ENCODE assay signal across 8 cellular contexts in genomic region chr4:15002659-15003440, GRCh38. TPM values are rescaled to one million over a fixed set of nuclear protein-coding genes. Genes with fewer than 3 reads are reported as not detected.
DNase-seq lines count a peak whose midpoint lies in the region; ATAC-seq and TF ChIP-seq lines count a peak whose summit lies in the region.

No MANE protein-coding gene starts in this region.

- peak overlapping the region; percentile 100 for H3K18ac ChIP-seq in mesenchymal stem cell (ENCODE audit: low read depth in 1 of 2, low read length in 2 of 2)

- DNase-seq in AG08395 (ENCODE audit: low spot score): peak; percentile 58
- peak; percentile 16 for DNase-seq in NK-92 (lab: John Stamatoyannopoulos, UW; ENCODE audit: unreplicated experiment)
- peak; percentile 66 to 73 for DNase-seq in activated CD8-positive, alpha-beta memory T cell treated with anti-CD3 and anti-CD28 coated beads for 4 hours (ENCODE audit: low read depth in 2 of 2)
- DNase-seq in effector memory CD4-positive, alpha-beta T cell: peak; percentile 71 to 86 (median 77)
- peak; percentile 85 for DNase-seq in mesenchymal stem cell
- peak; percentile 76 for DNase-seq in stimulated activated CD8-positive, alpha-beta memory T cell treated with anti-CD3 and anti-CD28 coated beads, Interleukin-12 subunit alpha, Interleukin-12 subunit beta, amount 100 ng/mL, for 4 hours (ENCODE audit: low read depth)

- H2BK5ac ChIP-seq in mesenchymal stem cell (ENCODE audit: low read depth, low read length, poor library complexity, severe bottlenecking): peak overlapping the region; percentile 99

- peak overlapping the region; percentile 98 for H4K8ac ChIP-seq in mesenchymal stem cell (ENCODE audit: low read length)

- no peaks in the 10 kb centered on the region for H3K79me1 ChIP-seq in mesenchymal stem cell (replicated peaks; ENCODE audit: low read length, poor library complexity, severe bottlenecking)

- peak overlapping the region; percentile 77 for H2AFZ ChIP-seq in mesenchymal stem cell (ENCODE audit: low read depth, low read length)

- TF ChIP-seq POLR2A in GM18951 (IDR thresholded peaks at IDR 0.05; ENCODE audit: extremely low read depth, insufficient read depth, insufficient read length): peak; percentile 38

- under 1% methylated on average over 64 of the region's 81 CpGs for WGBS in mesenchymal stem cell

- peak overlapping the region; percentile 100 for H3K27ac ChIP-seq in effector memory CD4-positive, alpha-beta T cell (ENCODE audit: insufficient read depth, low read length, poor library complexity, severe bottlenecking)
- H3K27ac ChIP-seq in mesenchymal stem cell (ENCODE audit: low read length, poor library complexity, severe bottlenecking): peak overlapping the region; percentile 99

- peak overlapping the region; percentile 100 for H4K91ac ChIP-seq in mesenchymal stem cell (ENCODE audit: low read length)

- peak overlapping the region; percentile 97 for H3K4me2 ChIP-seq in mesenchymal stem cell (ENCODE audit: low read length, poor library complexity, severe bottlenecking)

- H3K4me3 ChIP-seq in effector memory CD4-positive, alpha-beta T cell (ENCODE audit: insufficient read depth, low read depth, low read length, poor library complexity, severe bottlenecking): peak overlapping the region; percentile 85
- H3K4me3 ChIP-seq in mesenchymal stem cell (ENCODE audit: insufficient read depth in 1 of 2, low read depth in 1 of 2, low read length in 2 of 2): peak overlapping the region; percentile 91 to 97

- peak overlapping the region; percentile 74 to 100 for H3K14ac ChIP-seq in mesenchymal stem cell (ENCODE audit: low read length in 2 of 2)

- peak overlapping the region; percentile 100 for H2BK15ac ChIP-seq in mesenchymal stem cell (ENCODE audit: low read depth, poor library complexity, severe bottlenecking)

- H3K9ac ChIP-seq in mesenchymal stem cell (ENCODE audit: low read length): peak overlapping the region; percentile 98

- peak overlapping the region in 1 of 2 experiments; percentile 89 for H2BK12ac ChIP-seq in mesenchymal stem cell (ENCODE audit: low read length in 2 of 2)

- peak overlapping the region; percentile 99 to 100 for H3K4ac ChIP-seq in mesenchymal stem cell (ENCODE audit: low read depth in 1 of 2, low read length in 2 of 2)

- H3K4me1 ChIP-seq in effector memory CD4-positive, alpha-beta T cell (ENCODE audit: control insufficient read depth, insufficient read depth, low read length, poor library complexity, severe bottlenecking): no peaks in the 10 kb centered on the region
- no peaks in the 10 kb centered on the region for H3K4me1 ChIP-seq in mesenchymal stem cell (ENCODE audit: control insufficient read depth, insufficient read depth, low read depth, low read length)

- H2AK5ac ChIP-seq in mesenchymal stem cell (ENCODE audit: low read length, severe bottlenecking): peak overlapping the region; percentile 85

- H2BK120ac ChIP-seq in mesenchymal stem cell (ENCODE audit: low read depth, low read length): peak overlapping the region; percentile 99

- no peaks in the 10 kb centered on the region for H3K36me3 ChIP-seq in effector memory CD4-positive, alpha-beta T cell (ENCODE audit: control insufficient read depth, insufficient read depth, low read length)
- H3K36me3 ChIP-seq in mesenchymal stem cell (ENCODE audit: control insufficient read depth in 1 of 2, insufficient read depth in 2 of 2, low read depth in 1 of 2, low read length in 2 of 2): peaks cover 8 to 10% of the 10 kb centered on the region in 2 experiments

- H3K27me3 ChIP-seq in effector memory CD4-positive, alpha-beta T cell (replicated peaks; ENCODE audit: control insufficient read depth, insufficient read depth, low read length, poor library complexity, severe bottlenecking): no peaks in the 10 kb centered on the region
- no peaks in the 10 kb centered on the region for H3K27me3 ChIP-seq in mesenchymal stem cell (ENCODE audit: control insufficient read depth in 1 of 2, insufficient read depth in 1 of 2, low read length in 2 of 2)

- H3K9me3 ChIP-seq in effector memory CD4-positive, alpha-beta T cell (ENCODE audit: control insufficient read depth, low read length): no peaks in the 10 kb centered on the region
- H3K9me3 ChIP-seq in mesenchymal stem cell (ENCODE audit: control insufficient read depth, low read length): no peaks in the 10 kb centered on the region

- in situ Hi-C loops in GM18951 (cut with MboI; ENCODE audit: low sequenced_read_pairs, unreplicated experiment): no loop called here

- peak overlapping the region; percentile 98 to 99 for H3K23ac ChIP-seq in mesenchymal stem cell (ENCODE audit: low read length in 2 of 2)

- ATAC-seq in HG03175 (IDR thresholded peaks at IDR 0.05; ENCODE audit: unreplicated experiment): peak; percentile 20

RNA-seq across cellular contexts. Expression of gene CPEB2, which starts 0.6 kb away (rescaled TPM):
- polyA plus RNA-seq in mesenchymal stem cell (2013, experiment 1 of 2): 7.9 TPM
- polyA plus RNA-seq in mesenchymal stem cell (2013, experiment 2 of 2): 8.5 TPM

Comparison
In these comparisons a context has a peak if more than half of its experiments do, and no peak if none do; other contexts are left out.
1. Peak in every context shown above with its lines: DNase-seq, ATAC-seq, H3K4me3 ChIP-seq and H3K27ac ChIP-seq.
2. DNase-seq: peak in every context shown above with its lines; median percentile 85 in mesenchymal stem cell; 77 in effector memory CD4-positive, alpha-beta T cell; 76 in stimulated activated CD8-positive, alpha-beta memory T cell treated with anti-CD3 and anti-CD28 coated beads, Interleukin-12 subunit alpha, Interleukin-12 subunit beta, amount 100 ng/mL, for 4 hours; 70 in activated CD8-positive, alpha-beta memory T cell treated with anti-CD3 and anti-CD28 coated beads for 4 hours; 58 in AG08395; 16 in NK-92.